1 cellular context compared by ENCODE assay signal in the genomic region with DNA sequence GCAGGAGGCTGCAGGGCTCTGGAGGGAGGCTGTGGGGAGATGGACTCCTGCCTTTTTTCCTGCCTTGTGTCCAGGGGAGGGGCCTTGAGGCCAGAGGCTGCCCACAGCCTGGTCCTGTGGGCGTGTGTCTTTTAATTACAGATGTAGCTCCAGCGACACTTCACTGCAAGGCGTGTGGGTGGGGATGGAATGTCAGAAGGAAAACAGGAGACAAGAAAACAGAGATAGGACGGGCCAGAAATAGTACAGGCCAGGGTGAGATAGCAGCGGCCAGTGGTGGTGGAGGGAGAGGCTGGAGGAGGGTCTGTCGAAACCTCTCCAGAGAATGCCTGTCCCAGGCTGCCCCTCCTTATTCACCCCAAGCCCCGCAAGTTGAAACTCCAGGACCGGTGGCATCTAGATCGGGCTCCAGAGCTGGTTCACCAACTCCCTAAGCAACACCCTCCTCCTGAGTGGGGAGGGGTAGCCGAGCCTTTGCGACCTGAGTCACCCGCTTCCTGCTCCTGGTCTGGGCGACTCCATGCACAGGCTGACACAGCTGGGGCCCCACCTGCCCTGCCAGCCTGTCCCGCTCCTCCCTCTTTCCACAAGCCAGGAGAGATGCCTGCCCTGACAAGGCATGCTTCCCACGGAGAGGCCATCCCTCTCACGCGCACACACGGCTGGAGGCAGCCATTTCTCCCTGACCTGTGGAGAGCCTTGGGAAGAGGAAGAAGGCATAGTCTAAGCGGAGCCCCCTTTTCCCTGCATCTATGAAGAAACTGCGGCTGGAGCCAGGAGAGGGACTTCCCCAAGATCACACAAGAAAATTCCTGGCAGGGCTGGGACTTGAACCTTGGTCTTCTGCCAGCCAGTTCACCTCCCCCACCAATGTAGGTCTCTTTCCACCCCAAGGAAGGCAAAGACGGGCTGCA.
TF ChIP-seq lines count a peak whose summit lies in the region.

No MANE protein-coding gene starts in this region.

TF ChIP-seq in K562, 482 proteins besides CTCF, POLR2A, EP300 and RAD21 (continues in another document):
- TF ChIP-seq CBX8 (IDR thresholded peaks at IDR 0.05; ENCODE audit: borderline replicate concordance, extremely low read depth, low read depth, low read length, poor library complexity, severe bottlenecking) = no peak
- no peak for TF ChIP-seq ZNF184 (CRISPR knock-in tag; IDR thresholded peaks at IDR 0.05)
- TF ChIP-seq ZNF785 (CRISPR knock-in tag; IDR thresholded peaks at IDR 0.05) = no peak
- no peak for TF ChIP-seq SPI1 (IDR thresholded peaks at IDR 0.05; ENCODE audit: borderline replicate concordance, low read depth, low read length)
- TF ChIP-seq CEBPG (CRISPR knock-in tag; IDR thresholded peaks at IDR 0.05) = no peak
- TF ChIP-seq CEBPG (tag; conservative IDR thresholded peaks at IDR 0.05 in 1 of 2, IDR thresholded peaks at IDR 0.05 in 1 of 2) = no peak
- TF ChIP-seq ZNF133 (CRISPR knock-in tag; IDR thresholded peaks at IDR 0.05) = no peak
- TF ChIP-seq RAD51 (IDR thresholded peaks at IDR 0.05; ENCODE audit: borderline replicate concordance, low read depth) = no peak
- no peak for TF ChIP-seq BRCA1 (IDR thresholded peaks at IDR 0.05)
- TF ChIP-seq BRCA1 (CRISPR knock-in tag; IDR thresholded peaks at IDR 0.05) = no peak
- TF ChIP-seq ZNF780A (CRISPR knock-in tag; IDR thresholded peaks at IDR 0.05) = no peak
- TF ChIP-seq STAG1 (CRISPR knock-in tag; IDR thresholded peaks at IDR 0.05; ENCODE audit: borderline replicate concordance) = no peak
- no peak for TF ChIP-seq THRAP3 (IDR thresholded peaks at IDR 0.05; ENCODE audit: borderline replicate concordance)
- peak; percentile 53; the same call in 1 of the 2 replicates for TF ChIP-seq BACH1 (tag; IDR thresholded peaks at IDR 0.05)
- TF ChIP-seq, protein P1, sequence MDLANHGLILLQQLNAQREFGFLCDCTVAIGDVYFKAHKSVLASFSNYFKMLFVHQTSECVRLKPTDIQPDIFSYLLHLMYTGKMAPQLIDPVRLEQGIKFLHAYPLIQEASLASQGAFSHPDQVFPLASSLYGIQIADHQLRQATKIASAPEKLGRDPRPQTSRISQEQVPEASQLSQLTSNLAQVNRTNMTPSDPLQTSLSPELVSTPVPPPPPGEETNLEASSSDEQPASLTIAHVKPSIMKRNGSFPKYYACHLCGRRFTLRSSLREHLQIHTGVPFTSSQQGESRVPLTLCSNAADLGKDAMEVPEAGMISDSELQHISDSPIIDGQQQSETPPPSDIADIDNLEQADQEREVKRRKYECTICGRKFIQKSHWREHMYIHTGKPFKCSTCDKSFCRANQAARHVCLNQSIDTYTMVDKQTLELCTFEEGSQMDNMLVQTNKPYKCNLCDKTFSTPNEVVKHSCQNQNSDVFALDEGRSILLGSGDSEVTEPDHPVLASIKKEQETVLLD (IDR thresholded peaks at IDR 0.05) = no peak
- TF ChIP-seq, protein P2, sequence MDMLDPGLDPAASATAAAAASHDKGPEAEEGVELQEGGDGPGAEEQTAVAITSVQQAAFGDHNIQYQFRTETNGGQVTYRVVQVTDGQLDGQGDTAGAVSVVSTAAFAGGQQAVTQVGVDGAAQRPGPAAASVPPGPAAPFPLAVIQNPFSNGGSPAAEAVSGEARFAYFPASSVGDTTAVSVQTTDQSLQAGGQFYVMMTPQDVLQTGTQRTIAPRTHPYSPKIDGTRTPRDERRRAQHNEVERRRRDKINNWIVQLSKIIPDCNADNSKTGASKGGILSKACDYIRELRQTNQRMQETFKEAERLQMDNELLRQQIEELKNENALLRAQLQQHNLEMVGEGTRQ (CRISPR knock-in tag; IDR thresholded peaks at IDR 0.05) = no peak
- no peak for TF ChIP-seq SNIP1 (IDR thresholded peaks at IDR 0.05; ENCODE audit: low read depth)
- no peak for TF ChIP-seq PHF20 (IDR thresholded peaks at IDR 0.05; ENCODE audit: partially characterized antibody)
- TF ChIP-seq EHMT2 (IDR thresholded peaks at IDR 0.05) = no peak
- TF ChIP-seq, protein P3, sequence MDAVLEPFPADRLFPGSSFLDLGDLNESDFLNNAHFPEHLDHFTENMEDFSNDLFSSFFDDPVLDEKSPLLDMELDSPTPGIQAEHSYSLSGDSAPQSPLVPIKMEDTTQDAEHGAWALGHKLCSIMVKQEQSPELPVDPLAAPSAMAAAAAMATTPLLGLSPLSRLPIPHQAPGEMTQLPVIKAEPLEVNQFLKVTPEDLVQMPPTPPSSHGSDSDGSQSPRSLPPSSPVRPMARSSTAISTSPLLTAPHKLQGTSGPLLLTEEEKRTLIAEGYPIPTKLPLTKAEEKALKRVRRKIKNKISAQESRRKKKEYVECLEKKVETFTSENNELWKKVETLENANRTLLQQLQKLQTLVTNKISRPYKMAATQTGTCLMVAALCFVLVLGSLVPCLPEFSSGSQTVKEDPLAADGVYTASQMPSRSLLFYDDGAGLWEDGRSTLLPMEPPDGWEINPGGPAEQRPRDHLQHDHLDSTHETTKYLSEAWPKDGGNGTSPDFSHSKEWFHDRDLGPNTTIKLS (IDR thresholded peaks at IDR 0.05; ENCODE audit: borderline replicate concordance, low read depth) = no peak
- no peak for TF ChIP-seq STAT5A (IDR thresholded peaks at IDR 0.05; ENCODE audit: borderline replicate concordance, low read length)
- TF ChIP-seq JUN (IDR thresholded peaks at IDR 0.05; ENCODE audit: borderline replicate concordance, low read depth, low read length) = no peak
- TF ChIP-seq JUN (CRISPR knock-in tag; IDR thresholded peaks at IDR 0.05; ENCODE audit: borderline replicate concordance) = no peak
- 0 out of 2 replicates have a peak, but pooled peaks have one; percentile 12 for TF ChIP-seq GABPA (tag; conservative IDR thresholded peaks at IDR 0.05; ENCODE audit: low read depth)
- TF ChIP-seq ZNF766 (CRISPR knock-in tag; conservative IDR thresholded peaks at IDR 0.05) = 0 out of 2 replicates have a peak, but pooled peaks have one; percentile 26
- TF ChIP-seq, protein P4, sequence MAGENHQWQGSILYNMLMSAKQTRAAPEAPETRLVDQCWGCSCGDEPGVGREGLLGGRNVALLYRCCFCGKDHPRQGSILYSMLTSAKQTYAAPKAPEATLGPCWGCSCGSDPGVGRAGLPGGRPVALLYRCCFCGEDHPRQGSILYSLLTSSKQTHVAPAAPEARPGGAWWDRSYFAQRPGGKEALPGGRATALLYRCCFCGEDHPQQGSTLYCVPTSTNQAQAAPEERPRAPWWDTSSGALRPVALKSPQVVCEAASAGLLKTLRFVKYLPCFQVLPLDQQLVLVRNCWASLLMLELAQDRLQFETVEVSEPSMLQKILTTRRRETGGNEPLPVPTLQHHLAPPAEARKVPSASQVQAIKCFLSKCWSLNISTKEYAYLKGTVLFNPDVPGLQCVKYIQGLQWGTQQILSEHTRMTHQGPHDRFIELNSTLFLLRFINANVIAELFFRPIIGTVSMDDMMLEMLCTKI (IDR thresholded peaks at IDR 0.05; ENCODE audit: partially characterized antibody) = no peak
- no peak for TF ChIP-seq TAF9B (IDR thresholded peaks at IDR 0.05; ENCODE audit: partially characterized antibody)
- TF ChIP-seq ZFPM2 (CRISPR knock-in tag; IDR thresholded peaks at IDR 0.05) = no peak
- peak; percentile 79 for TF ChIP-seq NCOR1 (IDR thresholded peaks at IDR 0.05)
- TF ChIP-seq, protein P5, sequence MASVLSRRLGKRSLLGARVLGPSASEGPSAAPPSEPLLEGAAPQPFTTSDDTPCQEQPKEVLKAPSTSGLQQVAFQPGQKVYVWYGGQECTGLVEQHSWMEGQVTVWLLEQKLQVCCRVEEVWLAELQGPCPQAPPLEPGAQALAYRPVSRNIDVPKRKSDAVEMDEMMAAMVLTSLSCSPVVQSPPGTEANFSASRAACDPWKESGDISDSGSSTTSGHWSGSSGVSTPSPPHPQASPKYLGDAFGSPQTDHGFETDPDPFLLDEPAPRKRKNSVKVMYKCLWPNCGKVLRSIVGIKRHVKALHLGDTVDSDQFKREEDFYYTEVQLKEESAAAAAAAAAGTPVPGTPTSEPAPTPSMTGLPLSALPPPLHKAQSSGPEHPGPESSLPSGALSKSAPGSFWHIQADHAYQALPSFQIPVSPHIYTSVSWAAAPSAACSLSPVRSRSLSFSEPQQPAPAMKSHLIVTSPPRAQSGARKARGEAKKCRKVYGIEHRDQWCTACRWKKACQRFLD (CRISPR knock-in tag; IDR thresholded peaks at IDR 0.05) = peak; percentile 54; the same call in 1 of the 2 replicates
- TF ChIP-seq, protein P6, sequence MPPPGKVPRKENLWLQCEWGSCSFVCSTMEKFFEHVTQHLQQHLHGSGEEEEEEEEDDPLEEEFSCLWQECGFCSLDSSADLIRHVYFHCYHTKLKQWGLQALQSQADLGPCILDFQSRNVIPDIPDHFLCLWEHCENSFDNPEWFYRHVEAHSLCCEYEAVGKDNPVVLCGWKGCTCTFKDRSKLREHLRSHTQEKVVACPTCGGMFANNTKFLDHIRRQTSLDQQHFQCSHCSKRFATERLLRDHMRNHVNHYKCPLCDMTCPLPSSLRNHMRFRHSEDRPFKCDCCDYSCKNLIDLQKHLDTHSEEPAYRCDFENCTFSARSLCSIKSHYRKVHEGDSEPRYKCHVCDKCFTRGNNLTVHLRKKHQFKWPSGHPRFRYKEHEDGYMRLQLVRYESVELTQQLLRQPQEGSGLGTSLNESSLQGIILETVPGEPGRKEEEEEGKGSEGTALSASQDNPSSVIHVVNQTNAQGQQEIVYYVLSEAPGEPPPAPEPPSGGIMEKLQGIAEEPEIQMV (tag; conservative IDR thresholded peaks at IDR 0.05; ENCODE audit: low read depth) = no peak
- peak; percentile 35; the same call in 1 of the 2 replicates for TF ChIP-seq ZEB2 (IDR thresholded peaks at IDR 0.05)
- TF ChIP-seq PPARD (CRISPR knock-in tag; IDR thresholded peaks at IDR 0.05) = no peak
- TF ChIP-seq, protein P7, sequence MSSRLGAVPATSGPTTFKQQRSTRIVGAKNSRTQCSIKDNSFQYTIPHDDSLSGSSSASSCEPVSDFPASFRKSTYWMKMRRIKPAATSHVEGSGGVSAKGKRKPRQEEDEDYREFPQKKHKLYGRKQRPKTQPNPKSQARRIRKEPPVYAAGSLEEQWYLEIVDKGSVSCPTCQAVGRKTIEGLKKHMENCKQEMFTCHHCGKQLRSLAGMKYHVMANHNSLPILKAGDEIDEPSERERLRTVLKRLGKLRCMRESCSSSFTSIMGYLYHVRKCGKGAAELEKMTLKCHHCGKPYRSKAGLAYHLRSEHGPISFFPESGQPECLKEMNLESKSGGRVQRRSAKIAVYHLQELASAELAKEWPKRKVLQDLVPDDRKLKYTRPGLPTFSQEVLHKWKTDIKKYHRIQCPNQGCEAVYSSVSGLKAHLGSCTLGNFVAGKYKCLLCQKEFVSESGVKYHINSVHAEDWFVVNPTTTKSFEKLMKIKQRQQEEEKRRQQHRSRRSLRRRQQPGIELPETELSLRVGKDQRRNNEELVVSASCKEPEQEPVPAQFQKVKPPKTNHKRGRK (tag; IDR thresholded peaks at IDR 0.05) = no peak
- TF ChIP-seq, protein P8, sequence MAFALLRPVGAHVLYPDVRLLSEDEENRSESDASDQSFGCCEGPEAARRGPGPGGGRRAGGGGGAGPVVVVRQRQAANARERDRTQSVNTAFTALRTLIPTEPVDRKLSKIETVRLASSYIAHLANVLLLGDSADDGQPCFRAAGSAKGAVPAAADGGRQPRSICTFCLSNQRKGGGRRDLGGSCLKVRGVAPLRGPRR (CRISPR knock-in tag; IDR thresholded peaks at IDR 0.05) = 0 out of 2 replicates have a peak, but pooled peaks have one; percentile 25
- no peak for TF ChIP-seq ZNF699 (CRISPR knock-in tag; IDR thresholded peaks at IDR 0.05; ENCODE audit: insufficient replicate concordance)
- TF ChIP-seq ZNF551 (CRISPR knock-in tag; IDR thresholded peaks at IDR 0.05) = no peak
- TF ChIP-seq KLF6 (CRISPR knock-in tag; IDR thresholded peaks at IDR 0.05; ENCODE audit: borderline replicate concordance) = no peak
- TF ChIP-seq, protein P9, sequence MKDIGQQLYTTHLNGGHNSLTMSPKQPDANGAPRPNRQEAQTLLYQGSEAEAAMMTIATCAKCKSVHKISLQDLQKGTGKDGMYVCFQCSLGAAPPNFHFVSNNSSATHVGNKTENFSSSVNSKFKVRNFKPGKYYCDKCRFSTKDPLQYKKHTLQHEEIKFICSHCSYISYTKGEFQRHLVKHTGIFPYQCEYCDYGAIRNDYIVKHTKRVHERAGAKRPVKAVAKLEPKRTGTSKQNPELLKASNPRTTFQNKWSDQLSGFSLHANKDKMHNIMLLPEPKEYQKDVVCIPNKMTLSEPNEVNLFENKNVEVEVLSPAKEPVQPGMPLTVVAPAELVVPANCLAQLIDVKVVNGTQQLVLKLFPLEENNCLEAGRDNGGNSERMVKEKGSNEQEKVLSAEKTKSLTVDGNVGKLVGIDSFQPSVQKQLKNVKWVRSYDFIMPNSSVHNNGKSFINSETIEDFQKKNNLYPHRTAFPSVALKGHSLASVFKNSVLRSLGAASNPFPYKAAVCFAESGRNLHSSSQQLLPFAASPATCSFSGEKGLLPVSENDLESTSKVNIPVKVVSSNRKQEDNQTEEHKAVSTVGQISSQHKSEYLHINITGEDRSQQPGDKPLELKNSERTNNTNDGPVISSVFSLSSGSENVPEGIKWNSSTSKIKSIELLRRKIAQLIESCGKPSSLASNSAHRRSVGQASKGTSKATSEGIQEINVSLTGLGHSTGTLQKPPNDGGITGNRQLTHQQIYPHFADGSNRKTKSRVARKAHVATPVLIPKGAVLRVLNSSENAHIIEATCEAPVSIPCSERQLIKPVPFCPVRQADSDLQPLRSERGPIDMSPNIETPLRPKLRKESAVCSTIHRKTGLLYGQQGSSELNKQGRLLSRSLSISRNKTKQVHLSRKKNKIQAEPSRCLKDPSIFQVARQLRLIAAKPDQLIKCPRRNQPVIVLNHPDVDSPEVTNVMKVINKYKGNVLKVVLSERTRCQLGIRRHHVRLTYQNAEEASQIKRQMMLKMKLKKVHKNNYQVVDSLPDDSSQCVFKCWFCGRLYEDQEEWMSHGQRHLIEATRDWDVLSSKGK (CRISPR knock-in tag; IDR thresholded peaks at IDR 0.05) = no peak
- TF ChIP-seq, protein P10, sequence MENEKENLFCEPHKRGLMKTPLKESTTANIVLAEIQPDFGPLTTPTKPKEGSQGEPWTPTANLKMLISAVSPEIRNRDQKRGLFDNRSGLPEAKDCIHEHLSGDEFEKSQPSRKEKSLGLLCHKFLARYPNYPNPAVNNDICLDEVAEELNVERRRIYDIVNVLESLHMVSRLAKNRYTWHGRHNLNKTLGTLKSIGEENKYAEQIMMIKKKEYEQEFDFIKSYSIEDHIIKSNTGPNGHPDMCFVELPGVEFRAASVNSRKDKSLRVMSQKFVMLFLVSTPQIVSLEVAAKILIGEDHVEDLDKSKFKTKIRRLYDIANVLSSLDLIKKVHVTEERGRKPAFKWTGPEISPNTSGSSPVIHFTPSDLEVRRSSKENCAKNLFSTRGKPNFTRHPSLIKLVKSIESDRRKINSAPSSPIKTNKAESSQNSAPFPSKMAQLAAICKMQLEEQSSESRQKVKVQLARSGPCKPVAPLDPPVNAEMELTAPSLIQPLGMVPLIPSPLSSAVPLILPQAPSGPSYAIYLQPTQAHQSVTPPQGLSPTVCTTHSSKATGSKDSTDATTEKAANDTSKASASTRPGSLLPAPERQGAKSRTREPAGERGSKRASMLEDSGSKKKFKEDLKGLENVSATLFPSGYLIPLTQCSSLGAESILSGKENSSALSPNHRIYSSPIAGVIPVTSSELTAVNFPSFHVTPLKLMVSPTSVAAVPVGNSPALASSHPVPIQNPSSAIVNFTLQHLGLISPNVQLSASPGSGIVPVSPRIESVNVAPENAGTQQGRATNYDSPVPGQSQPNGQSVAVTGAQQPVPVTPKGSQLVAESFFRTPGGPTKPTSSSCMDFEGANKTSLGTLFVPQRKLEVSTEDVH (IDR thresholded peaks at IDR 0.05; ENCODE audit: low read depth, partially characterized antibody) = no peak
